8 cellular contexts compared by ENCODE assay signal in the genomic region with DNA sequence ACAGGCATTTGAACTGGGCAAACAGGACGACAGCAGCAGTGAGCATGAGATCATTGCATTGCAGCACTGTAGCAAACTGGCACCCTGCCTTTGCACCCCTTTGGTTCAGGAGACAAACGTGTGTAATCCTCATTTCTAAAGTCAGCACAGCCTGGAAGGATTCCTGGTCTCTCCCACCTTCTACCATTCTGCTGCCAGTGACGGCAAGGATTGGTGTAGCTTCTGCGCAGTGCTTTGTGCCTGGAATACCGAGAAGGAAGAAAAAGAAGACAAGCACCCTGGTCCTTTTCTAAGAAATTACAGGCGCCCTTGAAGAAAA.
DNase-seq lines count a peak whose midpoint lies in the region; ATAC-seq and TF ChIP-seq lines count a peak whose summit lies in the region.

No MANE protein-coding gene starts in this region.

- no peak for ATAC-seq in GM18861 (IDR thresholded peaks at IDR 0.05; ENCODE audit: unreplicated experiment)

- CTCF ChIA-PET in HEK293T (lab: Yijun Ruan, JAX): no interaction called here

- H3K4me1 ChIP-seq in subcutaneous abdominal adipose tissue (ENCODE audit: control insufficient read depth in 5 of 5, insufficient read depth in 5 of 5, low read length in 5 of 5): peaks cover 0 to 24% (median 18%) of the 10 kb centered on the region in 5 donors

- H3K27ac ChIP-seq in subcutaneous abdominal adipose tissue (ENCODE audit: low read depth, low read length) (peak overlapping the region; percentile 97), WERI-Rb-1 (no peak overlapping the region)

- H3K36me3 ChIP-seq in subcutaneous abdominal adipose tissue (ENCODE audit: control insufficient read depth in 5 of 5, insufficient read depth in 5 of 5, low read length in 5 of 5) (peaks cover 0 to 2% (median 0%) of the 10 kb centered on the region in 5 donors), WERI-Rb-1 (no peaks in the 10 kb centered on the region)

- POLR2A ChIA-PET in HEK293T (lab: Yijun Ruan, JAX): no interaction called here

- peak overlapping the region; percentile 21 for H3K4me3 ChIP-seq in astrocyte of the cerebellum (ENCODE audit: low read depth, low read length)
- peak overlapping the region; percentile 54 to 90 (median 64) for H3K4me3 ChIP-seq in subcutaneous abdominal adipose tissue (ENCODE audit: low read depth in 1 of 5, low read length in 5 of 5)
- H3K4me3 ChIP-seq in WERI-Rb-1 (ENCODE audit: low read depth, low read length): no peak overlapping the region

- H3K27me3 ChIP-seq in subcutaneous abdominal adipose tissue (ENCODE audit: control insufficient read depth in 5 of 5, insufficient read depth in 4 of 5, low read length in 5 of 5): no peaks in the 10 kb centered on the region
- peaks cover 27% of the 10 kb centered on the region for H3K27me3 ChIP-seq in WERI-Rb-1 (ENCODE audit: insufficient read depth, low read depth, severe bottlenecking)

- H3K9ac ChIP-seq in subcutaneous abdominal adipose tissue (ENCODE audit: low read length in 5 of 5): peak overlapping the region in 3 of 5 donors; percentile 14 to 88 (median 80)

- peak; percentile 15 for DNase-seq in HEK293T (ENCODE audit: extremely low spot score)
- peak; percentile 82 for DNase-seq in astrocyte of the cerebellum (ENCODE audit: low read depth)
- DNase-seq in hippocampal formation (lab: John Stamatoyannopoulos, UW): peak; percentile 70 to 85
- DNase-seq in NAMALWA (ENCODE audit: low spot score): no peak
- no peak for DNase-seq in activated CD8-positive, alpha-beta memory T cell treated with anti-CD3 and anti-CD28 coated beads, Interleukin-2, amount 50 U/mL, for 4 hours
- no peak for DNase-seq in WERI-Rb-1

- in situ Hi-C loops in astrocyte of the cerebellum (cut with HindIII; ENCODE audit: low sequenced_read_pairs): no loop called here

- TF ChIP-seq CTCF in astrocyte of the cerebellum (IDR thresholded peaks at IDR 0.05; ENCODE audit: low read depth, low read length, missing control alignments) (no peak), WERI-Rb-1 (IDR thresholded peaks at IDR 0.05; ENCODE audit: low read depth, low read length) (no peak)

- H3K9me3 ChIP-seq in subcutaneous abdominal adipose tissue (ENCODE audit: control insufficient read depth in 5 of 5, low read length in 5 of 5) (no peaks in the 10 kb centered on the region), WERI-Rb-1 (ENCODE audit: severe bottlenecking) (no peaks in the 10 kb centered on the region)

TF ChIP-seq in HEK293T, 16 proteins besides CTCF, POLR2A, EP300 and RAD21:
- TF ChIP-seq FOXA1 (IDR thresholded peaks at IDR 0.05): no peak
- TF ChIP-seq, protein P1, sequence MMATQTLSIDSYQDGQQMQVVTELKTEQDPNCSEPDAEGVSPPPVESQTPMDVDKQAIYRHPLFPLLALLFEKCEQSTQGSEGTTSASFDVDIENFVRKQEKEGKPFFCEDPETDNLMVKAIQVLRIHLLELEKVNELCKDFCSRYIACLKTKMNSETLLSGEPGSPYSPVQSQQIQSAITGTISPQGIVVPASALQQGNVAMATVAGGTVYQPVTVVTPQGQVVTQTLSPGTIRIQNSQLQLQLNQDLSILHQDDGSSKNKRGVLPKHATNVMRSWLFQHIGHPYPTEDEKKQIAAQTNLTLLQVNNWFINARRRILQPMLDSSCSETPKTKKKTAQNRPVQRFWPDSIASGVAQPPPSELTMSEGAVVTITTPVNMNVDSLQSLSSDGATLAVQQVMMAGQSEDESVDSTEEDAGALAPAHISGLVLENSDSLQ (IDR thresholded peaks at IDR 0.05): no peak
- no peak for TF ChIP-seq ZNF384 (IDR thresholded peaks at IDR 0.05)
- TF ChIP-seq BHLHE40 (IDR thresholded peaks at IDR 0.05; ENCODE audit: borderline replicate concordance): no peak
- no peak for TF ChIP-seq ELF4 (IDR thresholded peaks at IDR 0.05)
- TF ChIP-seq NFRKB (IDR thresholded peaks at IDR 0.05): no peak
- no peak for TF ChIP-seq CTBP1 (IDR thresholded peaks at IDR 0.05; ENCODE audit: borderline replicate concordance)
- TF ChIP-seq SP1 (IDR thresholded peaks at IDR 0.05): no peak
- TF ChIP-seq HDGF (IDR thresholded peaks at IDR 0.05; ENCODE audit: borderline replicate concordance): no peak
- TF ChIP-seq L3MBTL2 (conservative IDR thresholded peaks at IDR 0.05): no peak
- no peak for TF ChIP-seq ARNT (IDR thresholded peaks at IDR 0.05)
- TF ChIP-seq LEF1 (IDR thresholded peaks at IDR 0.05; ENCODE audit: borderline replicate concordance): no peak
- no peak for TF ChIP-seq FOXK2 (IDR thresholded peaks at IDR 0.05)

Comparison
In these comparisons a context has a peak if more than half of its experiments do, and no peak if none do; other contexts are left out.
1. DNase-seq: peak in HEK293T (single experiment), astrocyte of the cerebellum (single experiment) and hippocampal formation (2 of 2); none in NAMALWA (single experiment), activated CD8-positive, alpha-beta memory T cell treated with anti-CD3 and anti-CD28 coated beads, Interleukin-2, amount 50 U/mL, for 4 hours (single experiment) and WERI-Rb-1 (single experiment).